Comparison of ENCODE assay signal across 16 cellular contexts in the genomic region with DNA sequence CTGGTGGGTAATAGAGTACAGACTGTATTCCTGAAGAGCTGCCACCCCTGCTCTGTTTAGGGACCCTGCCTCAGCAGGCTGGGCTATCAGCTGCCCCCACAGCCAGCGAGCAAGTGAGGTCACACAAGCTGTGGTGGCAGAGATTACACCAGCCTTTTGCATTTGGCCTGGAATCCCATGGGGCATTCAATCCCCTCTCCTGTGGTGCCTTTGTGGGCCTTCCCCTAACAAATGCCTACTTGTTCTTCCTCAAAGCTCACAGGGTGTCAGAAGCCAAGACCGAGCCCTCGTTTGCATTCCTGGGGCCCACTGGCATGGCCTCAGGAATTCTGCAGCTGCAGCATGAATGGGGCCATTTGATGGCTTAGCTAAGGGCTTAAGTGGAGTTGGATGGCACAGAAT.
DNase-seq lines count a peak whose midpoint lies in the region; ATAC-seq and TF ChIP-seq lines count a peak whose summit lies in the region.
"Had no signal": no experiment of that assay in that cellular context is flagged by ENCODE, and none has a peak within 500 bp of the region (broad histone marks: within the 10 kb centered on the region; RNA-seq: fewer than 3 reads in every experiment).

No MANE protein-coding gene starts in this region.

- no peaks in the 10 kb centered on the region for H3K27me3 Mint-ChIP-seq in neural crest cell (ENCODE audit: low read depth)

- intact Hi-C loops in A673 (cut with micrococcal nuclease; ENCODE audit: unreplicated experiment) (no loop called here), adrenal gland (cut with DNase I) (no loop called here)

- H3K27ac ChIP-seq in A673 (ENCODE audit: low read depth, low read length, poor library complexity, severe bottlenecking) (no peak overlapping the region), adrenal gland (no peak overlapping the region)
- H3K27ac ChIP-seq: foreskin keratinocyte, HL-60 had no signal

- peaks cover 56% of the 10 kb centered on the region for H3K4me1 Mint-ChIP-seq in neural crest cell

- H3K36me3 ChIP-seq in A673 (ENCODE audit: insufficient read depth, low read length, poor library complexity, severe bottlenecking) = no peaks in the 10 kb centered on the region
- no peaks in the 10 kb centered on the region for H3K36me3 ChIP-seq in adrenal gland (replicated peaks in 1 of 2)

- H3K4me1 ChIP-seq in A673 (ENCODE audit: insufficient read depth, low read length, poor library complexity, severe bottlenecking) (no peaks in the 10 kb centered on the region), adrenal gland (replicated peaks in 1 of 2) (no peaks in the 10 kb centered on the region)
- H3K4me1 ChIP-seq: foreskin keratinocyte had no signal

- WGBS in adrenal gland, 4 donors = 75 to 85% (median 80%) methylated on average over 3 of the region's 3 CpGs

- H3K9me3 Mint-ChIP-seq in neural crest cell = peaks cover 2% of the 10 kb centered on the region
- H3K9me3 Mint-ChIP-seq: activated T-helper 1 cell treated with anti-CD3 and anti-CD28 coated beads, Interleukin-12 subunit alpha, Interleukin-12 subunit beta, Interleukin-2, Interleukin-4 antibody, amounts not matched to agents 30 ng/mL and 10 ng/mL and 1 ng/mL, durations not matched to agents 14 hours and 24 hours and 36 hours; nephron progenitor cell; stimulated activated naive CD8-positive, alpha-beta T cell treated with anti-CD3 and anti-CD28 coated beads, Interleukin-15, Interleukin-2, amounts not matched to agents 100 ng/mL and 50 ng/mL, for 24 hours had no signal

- H3K4me3 ChIP-seq in A673 (ENCODE audit: low read depth, low read length, poor library complexity, severe bottlenecking) (no peak overlapping the region), adrenal gland (no peak overlapping the region)

- CTCF ChIA-PET in A673 (lab: Charles Lee) = no interaction called here

- H3K9me3 ChIP-seq in A673 (ENCODE audit: low read depth, low read length, poor library complexity, severe bottlenecking) (no peaks in the 10 kb centered on the region), adrenal gland (replicated peaks in 1 of 3) (no peaks in the 10 kb centered on the region)

- ATAC-seq in HG02763 (IDR thresholded peaks at IDR 0.05; ENCODE audit: unreplicated experiment) (no peak), GM18870 (IDR thresholded peaks at IDR 0.05; ENCODE audit: unreplicated experiment) (no peak)
- ATAC-seq: foreskin keratinocyte, left lobe of liver had no signal

- H3K27me3 ChIP-seq in A673 (replicated peaks; ENCODE audit: insufficient read depth, low read depth, low read length, poor library complexity) (no peaks in the 10 kb centered on the region), adrenal gland (no peaks in the 10 kb centered on the region)

- H3K4me3 Mint-ChIP-seq in neural crest cell = peak overlapping the region; percentile 65
- H3K4me3 Mint-ChIP-seq: activated T-helper 1 cell treated with anti-CD3 and anti-CD28 coated beads, Interleukin-12 subunit alpha, Interleukin-12 subunit beta, Interleukin-2, Interleukin-4 antibody, amounts not matched to agents 30 ng/mL and 10 ng/mL and 1 ng/mL, durations not matched to agents 14 hours and 24 hours and 36 hours; nephron progenitor cell; stimulated activated naive CD8-positive, alpha-beta T cell treated with anti-CD3 and anti-CD28 coated beads, Interleukin-15, Interleukin-2, amounts not matched to agents 100 ng/mL and 50 ng/mL, for 24 hours had no signal

- peak; percentile 10 for DNase-seq in A673 (ENCODE audit: low spot score)
- DNase-seq in RPMI7951 (ENCODE audit: low read depth) = peak; percentile 50
- DNase-seq in foreskin melanocyte = peak; percentile 99
- peak; percentile 38 for DNase-seq in neural crest cell (ENCODE audit: low read depth, low spot score)
- DNase-seq in adrenal gland = no peak
- no peak for DNase-seq in GOT3 (lab: John Stamatoyannopoulos, UW)
- DNase-seq: activated CD4-positive, alpha-beta T cell treated with anti-CD3 and anti-CD28 coated beads, Interleukin-2, amount 50 U/mL, for 4 hours; foreskin keratinocyte; small intestine had no signal

- H3K36me3 Mint-ChIP-seq in neural crest cell (ENCODE audit: low read depth) = no peaks in the 10 kb centered on the region

- POLR2A ChIA-PET in A673 (lab: Charles Lee; ENCODE audit: low non-redundant PET) = no interaction called here

- TF ChIP-seq POLR2A in adrenal gland (IDR thresholded peaks at IDR 0.05) = no peak

- TF ChIP-seq CTCF in A673 (conservative IDR thresholded peaks at IDR 0.05; ENCODE audit: low read depth, low read length) (no peak), neural crest cell (conservative IDR thresholded peaks at IDR 0.05) (no peak), adrenal gland (IDR thresholded peaks at IDR 0.05) (no peak)

- peak overlapping the region; percentile 97 for H3K27ac Mint-ChIP-seq in neural crest cell (ENCODE audit: unreplicated experiment)
- H3K27ac Mint-ChIP-seq: activated T-helper 1 cell treated with anti-CD3 and anti-CD28 coated beads, Interleukin-12 subunit alpha, Interleukin-12 subunit beta, Interleukin-2, Interleukin-4 antibody, amounts not matched to agents 30 ng/mL and 10 ng/mL and 1 ng/mL, durations not matched to agents 14 hours and 24 hours and 36 hours; nephron progenitor cell; stimulated activated naive CD8-positive, alpha-beta T cell treated with anti-CD3 and anti-CD28 coated beads, Interleukin-15, Interleukin-2, amounts not matched to agents 100 ng/mL and 50 ng/mL, for 24 hours had no signal

- BruUV-seq in A673 (replicated peaks; lab: Mats Ljungman, UMichigan) = no TSS peak

Comparison
In these comparisons a context has a peak if more than half of its experiments do, and no peak if none do; other contexts are left out.
1. DNase-seq: peak in A673 (single experiment), RPMI7951 (single experiment), foreskin melanocyte (single experiment) and neural crest cell (single experiment); none in adrenal gland (0 of 7) and GOT3 (single experiment).